In genomic region chr17:27870345-27870744, GRCh38 we compare ENCODE assay signal across 34 cellular contexts.
"Had no signal": no experiment of that assay in that cellular context is flagged by ENCODE, and none has a peak within 500 bp of the region (broad histone marks: within the 10 kb centered on the region; RNA-seq: fewer than 3 reads in every experiment).

No MANE protein-coding gene starts in this region.

- DNase-seq: activated B cell treated with CpG ODN at 0.5 μM for 24 hours; activated CD4-positive, alpha-beta memory T cell treated with anti-CD3 and anti-CD28 coated beads, Interleukin-2, amount 10 ng/mL, durations not matched to agents 7 days and 5 days; activated CD4-positive, alpha-beta T cell treated with anti-CD3 and anti-CD28 coated beads for 4 hours; activated CD4-positive, alpha-beta T cell treated with anti-CD3 and anti-CD28 coated beads, Interleukin-2, amount 10 ng/mL, durations not matched to agents 7 days and 5 days; activated CD4-positive, alpha-beta T cell treated with anti-CD3 and anti-CD28 coated beads, Interleukin-2, amount 50 U/mL, for 48 hours; activated CD4-positive, CD25-positive, alpha-beta regulatory T cell treated with anti-CD3 and anti-CD28 coated beads, Interleukin-2, amount 50 U/mL, for 72 hours; activated CD8-positive, alpha-beta memory T cell treated with anti-CD3 and anti-CD28 coated beads for 24 hours; activated CD8-positive, alpha-beta memory T cell treated with anti-CD3 and anti-CD28 coated beads, Interleukin-2, amount 10 ng/mL, durations not matched to agents 7 days and 5 days; activated CD8-positive, alpha-beta memory T cell treated with anti-CD3 and anti-CD28 coated beads, Interleukin-2, amount 50 U/mL, for 48 hours; activated CD8-positive, alpha-beta T cell treated with anti-CD3 and anti-CD28 coated beads, Interleukin-2, amount 10 ng/mL, durations not matched to agents 7 days and 5 days; activated effector memory CD4-positive, alpha-beta T cell treated with Interleukin-2 at 50 U/mL for 16 hours; activated gamma-delta T cell; activated naive CD4-positive, alpha-beta T cell treated with anti-CD3 and anti-CD28 coated beads, Interleukin-2, amount 10 ng/mL, durations not matched to agents 7 days and 5 days; activated naive CD4-positive, alpha-beta T cell treated with Interleukin-2 at 50 U/mL for 16 hours; activated naive CD8-positive, alpha-beta T cell treated with anti-CD3 and anti-CD28 coated beads for 36 hours; activated T-cell treated with anti-CD3 and anti-CD28 coated beads, Interleukin-2, amount 50 U/mL, for 24 hours; activated T-cell treated with anti-CD3 and anti-CD28 coated beads, Interleukin-2, amount 50 U/mL, for 48 hours; adrenal gland; amniotic stem cell; aorta; body of pancreas; brain microvascular endothelial cell; caudate nucleus; cerebellar nuclear complex; T-cell; T-helper 17 cell had no signal

- H3K27me3 ChIP-seq: adrenal gland, body of pancreas, brain microvascular endothelial cell, breast epithelium, cardiac muscle cell had no signal

- H3K9me3 ChIP-seq: adrenal gland, body of pancreas, breast epithelium had no signal

- FAIRE-seq: astrocyte, TTC549 had no signal

- H3K36me3 Mint-ChIP-seq: activated naive CD4-positive, alpha-beta T cell treated with anti-CD3 and anti-CD28 coated beads, Interleukin-2, amount 10 ng/mL, durations not matched to agents 7 days and 5 days had no signal

- H3K9me3 Mint-ChIP-seq: activated CD4-positive, alpha-beta memory T cell treated with anti-CD3 and anti-CD28 coated beads, Interleukin-2, amount 10 ng/mL, durations not matched to agents 7 days and 5 days; activated naive CD4-positive, alpha-beta T cell treated with anti-CD3 and anti-CD28 coated beads, Interleukin-2, amount 50 U/mL, for 24 hours; central memory CD8-positive, alpha-beta T cell had no signal

- H3K4me1 ChIP-seq: adrenal gland, body of pancreas, breast epithelium had no signal

- H3K27me3 Mint-ChIP-seq: activated B cell treated with CpG ODN at 0.5 μM for 24 hours; activated CD4-positive, alpha-beta memory T cell treated with anti-CD3 and anti-CD28 coated beads, Interleukin-2, amount 10 ng/mL, durations not matched to agents 7 days and 5 days; activated CD4-positive, alpha-beta T cell treated with anti-CD3 and anti-CD28 coated beads, Interleukin-2, amount 10 ng/mL, durations not matched to agents 7 days and 5 days; activated CD8-positive, alpha-beta memory T cell treated with anti-CD3 and anti-CD28 coated beads, Interleukin-2, amount 10 ng/mL, durations not matched to agents 7 days and 5 days; activated naive CD4-positive, alpha-beta T cell treated with anti-CD3 and anti-CD28 coated beads, Interleukin-2, amount 50 U/mL, for 24 hours; activated naive CD8-positive, alpha-beta T cell treated with anti-CD3 and anti-CD28 coated beads for 36 hours; activated T-cell treated with anti-CD3 and anti-CD28 coated beads, Interleukin-2, amount 50 U/mL, for 24 hours; central memory CD8-positive, alpha-beta T cell; T-cell had no signal

- H3K27ac Mint-ChIP-seq: activated B cell treated with CpG ODN at 0.5 μM for 24 hours; activated CD4-positive, alpha-beta memory T cell treated with anti-CD3 and anti-CD28 coated beads, Interleukin-2, amount 10 ng/mL, durations not matched to agents 7 days and 5 days; activated CD4-positive, alpha-beta T cell treated with anti-CD3 and anti-CD28 coated beads, Interleukin-2, amount 10 ng/mL, durations not matched to agents 7 days and 5 days; activated CD8-positive, alpha-beta memory T cell treated with anti-CD3 and anti-CD28 coated beads, Interleukin-2, amount 10 ng/mL, durations not matched to agents 7 days and 5 days; activated CD8-positive, alpha-beta T cell treated with anti-CD3 and anti-CD28 coated beads, Interleukin-2, amount 10 ng/mL, durations not matched to agents 7 days and 5 days; activated naive CD4-positive, alpha-beta T cell treated with anti-CD3 and anti-CD28 coated beads, Interleukin-2, amount 10 ng/mL, durations not matched to agents 7 days and 5 days; activated naive CD4-positive, alpha-beta T cell treated with anti-CD3 and anti-CD28 coated beads, Interleukin-2, amount 50 U/mL, for 24 hours; activated naive CD8-positive, alpha-beta T cell treated with anti-CD3 and anti-CD28 coated beads for 36 hours; activated T-cell treated with anti-CD3 and anti-CD28 coated beads, Interleukin-2, amount 50 U/mL, for 24 hours; activated T-helper 2 cell treated with anti-CD3 and anti-CD28 coated beads, Interferon-gamma antibody, Interleukin-2, Interleukin-4, amounts not matched to agents 10 μg/mL and 5 μg/mL and 100 μg/mL, durations not matched to agents 14 hours and 24 hours and 36 hours; T-cell; T-helper 17 cell had no signal

- H3K4me1 Mint-ChIP-seq: activated B cell treated with CpG ODN at 0.5 μM for 24 hours; activated CD4-positive, alpha-beta memory T cell treated with anti-CD3 and anti-CD28 coated beads, Interleukin-2, amount 10 ng/mL, durations not matched to agents 7 days and 5 days; activated CD4-positive, alpha-beta T cell treated with anti-CD3 and anti-CD28 coated beads, Interleukin-2, amount 10 ng/mL, durations not matched to agents 7 days and 5 days; activated CD8-positive, alpha-beta memory T cell treated with anti-CD3 and anti-CD28 coated beads, Interleukin-2, amount 10 ng/mL, durations not matched to agents 7 days and 5 days; activated naive CD4-positive, alpha-beta T cell treated with anti-CD3 and anti-CD28 coated beads, Interleukin-2, amount 10 ng/mL, durations not matched to agents 7 days and 5 days; activated naive CD4-positive, alpha-beta T cell treated with anti-CD3 and anti-CD28 coated beads, Interleukin-2, amount 50 U/mL, for 24 hours; activated naive CD8-positive, alpha-beta T cell treated with anti-CD3 and anti-CD28 coated beads for 36 hours; central memory CD8-positive, alpha-beta T cell; T-cell had no signal

- H3K36me3 ChIP-seq: adrenal gland, brain microvascular endothelial cell, breast epithelium, cardiac muscle cell had no signal

- H3K4me3 ChIP-seq: adrenal gland, body of pancreas, breast epithelium, cardiac muscle cell had no signal

- H3K4me3 Mint-ChIP-seq: activated B cell treated with CpG ODN at 0.5 μM for 24 hours; activated CD4-positive, alpha-beta memory T cell treated with anti-CD3 and anti-CD28 coated beads, Interleukin-2, amount 10 ng/mL, durations not matched to agents 7 days and 5 days; activated CD4-positive, alpha-beta T cell treated with anti-CD3 and anti-CD28 coated beads, Interleukin-2, amount 10 ng/mL, durations not matched to agents 7 days and 5 days; activated CD8-positive, alpha-beta memory T cell treated with anti-CD3 and anti-CD28 coated beads, Interleukin-2, amount 10 ng/mL, durations not matched to agents 7 days and 5 days; activated CD8-positive, alpha-beta T cell treated with anti-CD3 and anti-CD28 coated beads, Interleukin-2, amount 10 ng/mL, durations not matched to agents 7 days and 5 days; activated naive CD4-positive, alpha-beta T cell treated with anti-CD3 and anti-CD28 coated beads, Interleukin-2, amount 10 ng/mL, durations not matched to agents 7 days and 5 days; activated naive CD4-positive, alpha-beta T cell treated with anti-CD3 and anti-CD28 coated beads, Interleukin-2, amount 50 U/mL, for 24 hours; activated naive CD8-positive, alpha-beta T cell treated with anti-CD3 and anti-CD28 coated beads for 36 hours; activated T-cell treated with anti-CD3 and anti-CD28 coated beads, Interleukin-2, amount 50 U/mL, for 24 hours; central memory CD8-positive, alpha-beta T cell; T-cell; T-helper 17 cell had no signal

- H3K27ac ChIP-seq: adrenal gland, body of pancreas, brain microvascular endothelial cell, cardiac muscle cell, VCaP had no signal
